ENCODE assay signal across 18 cellular contexts in the genomic region with DNA sequence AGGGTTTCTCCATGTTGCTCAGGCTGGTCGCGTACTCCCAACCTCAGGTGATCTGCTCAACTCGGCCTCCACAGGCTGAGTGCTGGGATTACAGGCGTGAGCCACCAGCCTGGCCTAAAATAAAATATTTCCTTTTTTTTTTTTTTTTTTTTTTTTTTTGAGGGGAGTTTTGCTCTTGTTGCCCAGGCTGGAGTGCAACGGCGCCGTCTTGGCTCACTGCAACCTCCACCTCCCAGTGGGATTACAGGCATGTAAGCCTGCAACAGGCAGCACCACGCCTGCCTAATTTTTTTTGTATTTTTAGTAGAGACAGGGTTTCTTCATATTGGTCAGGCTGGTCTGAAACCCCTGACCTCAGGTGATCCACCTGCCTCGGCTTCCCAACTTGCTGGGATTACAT. TPM values are rescaled to one million over a fixed set of nuclear protein-coding genes. Genes with fewer than 3 reads are reported as not detected.
DNase-seq lines count a peak whose midpoint lies in the region; ATAC-seq and TF ChIP-seq lines count a peak whose summit lies in the region.
"Had no signal": no experiment of that assay in that cellular context is flagged by ENCODE, and none has a peak within 500 bp of the region (broad histone marks: within the 10 kb centered on the region; RNA-seq: fewer than 3 reads in every experiment).

No MANE protein-coding gene starts in this region.

- no peak overlapping the region for H3K9ac ChIP-seq in subcutaneous abdominal adipose tissue (ENCODE audit: low read length in 5 of 5)

- H3K4me3 Mint-ChIP-seq in activated naive CD4-positive, alpha-beta T cell treated with anti-CD3 and anti-CD28 coated beads, Interleukin-2, amount 10 ng/mL, durations not matched to agents 7 days and 5 days, result no peak overlapping the region
- H3K4me3 Mint-ChIP-seq in WTC11, result no peak overlapping the region
- H3K4me3 Mint-ChIP-seq: nephron had no signal

- intact Hi-C loops in left ventricle myocardium superior (cut with micrococcal nuclease), result no loop called here
- intact Hi-C loops in right lobe of liver (cut with DNase I), result no loop called here

- peaks cover 85% of the 10 kb centered on the region for H3K36me3 Mint-ChIP-seq in activated naive CD4-positive, alpha-beta T cell treated with anti-CD3 and anti-CD28 coated beads, Interleukin-2, amount 10 ng/mL, durations not matched to agents 7 days and 5 days
- H3K36me3 Mint-ChIP-seq in WTC11, result peaks cover 15% of the 10 kb centered on the region

- POLR2A ChIA-PET in WTC11 (lab: Charles Lee) (no interaction called here), RWPE1 (lab: Yijun Ruan, JAX; ENCODE audit: low non-redundant PET) (no interaction called here)

- H3K27ac Mint-ChIP-seq in activated naive CD4-positive, alpha-beta T cell treated with anti-CD3 and anti-CD28 coated beads, Interleukin-2, amount 10 ng/mL, durations not matched to agents 7 days and 5 days, result peak overlapping the region; percentile 96
- H3K27ac Mint-ChIP-seq in WTC11, result no peak overlapping the region
- H3K27ac Mint-ChIP-seq: nephron had no signal

- peaks cover 6% of the 10 kb centered on the region for H3K27me3 Mint-ChIP-seq in activated naive CD4-positive, alpha-beta T cell treated with anti-CD3 and anti-CD28 coated beads, Interleukin-2, amount 10 ng/mL, durations not matched to agents 7 days and 5 days
- no peaks in the 10 kb centered on the region for H3K27me3 Mint-ChIP-seq in WTC11 (ENCODE audit: low read depth)

- DNase-seq in activated naive CD4-positive, alpha-beta T cell treated with anti-CD3 and anti-CD28 coated beads, Interleukin-2, amount 10 ng/mL, durations not matched to agents 7 days and 5 days, result no peak
- DNase-seq in activated naive CD4-positive, alpha-beta T cell (lab: John Stamatoyannopoulos, UW), result no peak
- DNase-seq in WTC11 (ENCODE audit: low spot score), result no peak
- peak; percentile 67 for DNase-seq in left ventricle myocardium superior
- no peak for DNase-seq in RWPE1 (ENCODE audit: low spot score)
- DNase-seq in NOMO-1 (lab: John Stamatoyannopoulos, UW; ENCODE audit: unreplicated experiment in 2 of 2), result no peak
- no peak for DNase-seq in right lobe of liver
- DNase-seq: kidney glomerular epithelial cell, mesenchymal stem cell, NCI-H2171 treated with DMSO at 0.1 percent for 48 hours, OCI-M1, posterior cingulate gyrus, SIG-M5 had no signal

- H3K9me3 ChIP-seq in subcutaneous abdominal adipose tissue (ENCODE audit: control insufficient read depth in 5 of 5, low read length in 5 of 5), result no peaks in the 10 kb centered on the region
- peaks cover 0 to 12% (median 0%) of the 10 kb centered on the region in 4 donors for H3K9me3 ChIP-seq in right lobe of liver
- H3K9me3 ChIP-seq: gastrocnemius medialis had no signal

- no peak for TF ChIP-seq POLR2A in right lobe of liver (IDR thresholded peaks at IDR 0.05)

- peaks cover 21% of the 10 kb centered on the region for H3K4me1 Mint-ChIP-seq in activated naive CD4-positive, alpha-beta T cell treated with anti-CD3 and anti-CD28 coated beads, Interleukin-2, amount 10 ng/mL, durations not matched to agents 7 days and 5 days
- H3K4me1 Mint-ChIP-seq in WTC11, result no peaks in the 10 kb centered on the region
- H3K4me1 Mint-ChIP-seq: nephron had no signal

- no peak overlapping the region for H3K4me3 ChIP-seq in subcutaneous abdominal adipose tissue (ENCODE audit: low read depth in 1 of 5, low read length in 5 of 5)
- H3K4me3 ChIP-seq in right lobe of liver, result no peak overlapping the region
- H3K4me3 ChIP-seq: cardiac muscle cell, gastrocnemius medialis, smooth muscle cell had no signal

- H3K9me3 Mint-ChIP-seq in activated naive CD4-positive, alpha-beta T cell treated with anti-CD3 and anti-CD28 coated beads, Interleukin-2, amount 10 ng/mL, durations not matched to agents 7 days and 5 days, result peaks cover 68% of the 10 kb centered on the region
- H3K9me3 Mint-ChIP-seq in WTC11, result no peaks in the 10 kb centered on the region

- H3K4me1 ChIP-seq in subcutaneous abdominal adipose tissue (ENCODE audit: control insufficient read depth in 5 of 5, insufficient read depth in 5 of 5, low read length in 5 of 5) (peaks cover 0 to 27% (median 18%) of the 10 kb centered on the region in 5 donors), right lobe of liver (no peaks in the 10 kb centered on the region)

- ATAC-seq in WTC11, result peak; percentile 17; the same call in 1 of the 2 replicates
- ATAC-seq in left ventricle myocardium superior, result peak; percentile 37
- no peak for ATAC-seq in right lobe of liver
- ATAC-seq: gastrocnemius medialis had no signal

- H3K27me3 ChIP-seq in subcutaneous abdominal adipose tissue (ENCODE audit: control insufficient read depth in 5 of 5, insufficient read depth in 4 of 5, low read length in 5 of 5) (no peaks in the 10 kb centered on the region), right lobe of liver (no peaks in the 10 kb centered on the region)
- H3K27me3 ChIP-seq: cardiac muscle cell, gastrocnemius medialis had no signal

- peak overlapping the region; percentile 80 for H3K27ac ChIP-seq in subcutaneous abdominal adipose tissue (ENCODE audit: low read depth, low read length)
- H3K27ac ChIP-seq in RWPE1, result no peak overlapping the region
- no peak overlapping the region for H3K27ac ChIP-seq in right lobe of liver
- H3K27ac ChIP-seq: cardiac muscle cell, gastrocnemius medialis had no signal

- TF ChIP-seq CTCF in WTC11 (IDR thresholded peaks at IDR 0.05) (no peak), RWPE1 (conservative IDR thresholded peaks at IDR 0.05; ENCODE audit: low read depth) (no peak), right lobe of liver (IDR thresholded peaks at IDR 0.05) (no peak)

- H3K36me3 ChIP-seq in subcutaneous abdominal adipose tissue (ENCODE audit: control insufficient read depth in 5 of 5, insufficient read depth in 5 of 5, low read length in 5 of 5), result peaks cover 0 to 7% (median 0%) of the 10 kb centered on the region in 5 donors
- H3K36me3 ChIP-seq in right lobe of liver, result no peaks in the 10 kb centered on the region
- H3K36me3 ChIP-seq: gastrocnemius medialis had no signal

- 86% methylated on average over 8 of the region's 9 CpGs for WGBS in right lobe of liver (ENCODE audit: insufficient coverage, low coverage, low lambda C conversion rate, missing lambda C conversion rate)

- CTCF ChIA-PET in activated naive CD4-positive, alpha-beta T cell treated with anti-CD3 and anti-CD28 coated beads, Interleukin-2, amount 10 ng/mL, durations not matched to agents 7 days and 5 days (lab: Charles Lee), result no interaction called here
- CTCF ChIA-PET in WTC11 (lab: Charles Lee) (interaction anchor here (0.7 kb wide), 1 partner anchor 161 kb away, joined by 3 read pairs; no protein-coding TSS in a partner anchor), RWPE1 (lab: Yijun Ruan, JAX) (interaction anchor here (0.6 kb wide), 1 partner anchor 1697 kb away, joined by 3 read pairs; no protein-coding TSS in a partner anchor)

TF ChIP-seq in WTC11, 78 proteins besides CTCF, POLR2A, EP300 and RAD21 (continues in another document):
- TF ChIP-seq SMAD3 (CRISPR knock-in tag; IDR thresholded peaks at IDR 0.05; ENCODE audit: borderline replicate concordance) (no peak), ZNF423 (CRISPR knock-in tag; IDR thresholded peaks at IDR 0.05) (no peak), ZNF396 (CRISPR knock-in tag; IDR thresholded peaks at IDR 0.05; ENCODE audit: borderline replicate concordance) (no peak), USF1 (CRISPR knock-in tag; IDR thresholded peaks at IDR 0.05) (no peak), ATF1 (CRISPR knock-in tag; IDR thresholded peaks at IDR 0.05) (no peak), ZNF263 (CRISPR knock-in tag; IDR thresholded peaks at IDR 0.05; ENCODE audit: low read depth) (no peak), NR1H2 (CRISPR knock-in tag; IDR thresholded peaks at IDR 0.05) (no peak), JUN (CRISPR knock-in tag; IDR thresholded peaks at IDR 0.05) (no peak)
- TF ChIP-seq, protein P1, sequence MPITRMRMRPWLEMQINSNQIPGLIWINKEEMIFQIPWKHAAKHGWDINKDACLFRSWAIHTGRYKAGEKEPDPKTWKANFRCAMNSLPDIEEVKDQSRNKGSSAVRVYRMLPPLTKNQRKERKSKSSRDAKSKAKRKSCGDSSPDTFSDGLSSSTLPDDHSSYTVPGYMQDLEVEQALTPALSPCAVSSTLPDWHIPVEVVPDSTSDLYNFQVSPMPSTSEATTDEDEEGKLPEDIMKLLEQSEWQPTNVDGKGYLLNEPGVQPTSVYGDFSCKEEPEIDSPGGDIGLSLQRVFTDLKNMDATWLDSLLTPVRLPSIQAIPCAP (CRISPR knock-in tag; IDR thresholded peaks at IDR 0.05), result no peak

RNA-seq across cellular contexts. Expression of gene ZNF506, which starts 4.9 kb away (rescaled TPM):
- total RNA-seq in WTC11 (2021), result 15.7 to 20.8 TPM (median 17.9 TPM) in 3 replicates
- 9.7 TPM for total RNA-seq in left ventricle myocardium superior
- 1 to 10 TPM; 2.2 to 8.6 (median 3.2) TPM for total RNA-seq in right lobe of liver

RNA-seq across cellular contexts. Expression of gene ZNF253, which starts 49.0 kb away (rescaled TPM):
- total RNA-seq in WTC11 (2021) (31.9 to 43.6 TPM (median 37.0 TPM) in 3 replicates), left ventricle myocardium superior (9.6 TPM), right lobe of liver (1 to 10 TPM; 3.6 to 6.7 (median 4.4) TPM)

Comparison
In these comparisons a context has a peak if more than half of its experiments do, and no peak if none do; other contexts are left out.
1. ATAC-seq: peak in WTC11 (single experiment) and left ventricle myocardium superior (single experiment); none in right lobe of liver (0 of 4).